ENCODE assay signal across 32 cellular contexts in the genomic region with DNA sequence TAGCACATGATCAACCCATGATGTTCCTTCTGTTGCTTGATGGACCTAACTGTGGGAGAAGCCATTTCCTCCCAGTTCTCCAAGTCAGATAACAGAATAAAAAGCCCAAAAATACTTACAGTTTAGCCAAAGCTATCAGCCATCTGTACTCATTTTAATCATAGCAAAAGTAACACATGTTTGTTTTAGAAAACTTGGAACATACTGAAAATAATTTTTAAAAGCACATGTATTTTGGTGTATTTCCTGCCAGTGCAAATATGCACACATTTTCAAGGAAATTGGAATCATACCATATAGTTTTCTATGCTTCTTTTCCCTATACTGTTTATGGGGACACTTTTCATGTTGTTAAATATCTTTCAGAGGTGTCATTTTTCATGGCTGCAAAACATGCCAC. TPM values are rescaled to one million over a fixed set of nuclear protein-coding genes. Genes with fewer than 3 reads are reported as not detected.
"Had no signal": no experiment of that assay in that cellular context is flagged by ENCODE, and none has a peak within 500 bp of the region (broad histone marks: within the 10 kb centered on the region; RNA-seq: fewer than 3 reads in every experiment).

No MANE protein-coding gene starts in this region.

- H3K36me3 Mint-ChIP-seq: stimulated activated effector memory CD8-positive, alpha-beta T cell treated with anti-CD3 and anti-CD28 coated beads, Interleukin-12 subunit alpha, Interleukin-12 subunit beta, amount 100 ng/mL, for 72 hours; stimulated activated memory B cell treated with anti-CD40 and anti-IgM and Interleukin-4, amounts not matched to agents 10 μg/mL and 1 μg/mL and 100 μg/mL, for 72 hours; stimulated activated naive B cell treated with anti-CD40 and anti-IgM and Interleukin-4, amounts not matched to agents 10 μg/mL and 1 μg/mL and 100 μg/mL, for 72 hours; type B pancreatic cell had no signal

- H3K4me3 Mint-ChIP-seq: stimulated activated effector memory CD8-positive, alpha-beta T cell treated with anti-CD3 and anti-CD28 coated beads, Interleukin-12 subunit alpha, Interleukin-12 subunit beta, amount 100 ng/mL, for 72 hours; stimulated activated memory B cell treated with anti-CD40 and anti-IgM and Interleukin-4, amounts not matched to agents 10 μg/mL and 1 μg/mL and 100 μg/mL, for 72 hours; stimulated activated naive B cell treated with anti-CD40 and anti-IgM and Interleukin-4, amounts not matched to agents 10 μg/mL and 1 μg/mL and 100 μg/mL, for 72 hours; stimulated activated naive CD8-positive, alpha-beta T cell treated with anti-CD3 and anti-CD28 coated beads, Interleukin-15, amount 100 ng/mL, for 72 hours; stimulated activated naive CD8-positive, alpha-beta T cell treated with anti-CD3 and anti-CD28 coated beads, Interleukin-15, Interleukin-2, amounts not matched to agents 100 ng/mL and 50 ng/mL, for 24 hours; type B pancreatic cell had no signal

- H3K27ac ChIP-seq: stomach, suprapubic skin, testis, thoracic aorta, thyroid gland, tibial artery, tibial nerve, transverse colon, upper lobe of left lung, upper lobe of right lung, uterus, vagina had no signal

- H3K9me3 Mint-ChIP-seq: stimulated activated effector memory CD8-positive, alpha-beta T cell treated with anti-CD3 and anti-CD28 coated beads, Interleukin-12 subunit alpha, Interleukin-12 subunit beta, amount 100 ng/mL, for 72 hours; stimulated activated memory B cell treated with anti-CD40 and anti-IgM and Interleukin-4, amounts not matched to agents 10 μg/mL and 1 μg/mL and 100 μg/mL, for 72 hours; stimulated activated naive B cell treated with anti-CD40 and anti-IgM and Interleukin-4, amounts not matched to agents 10 μg/mL and 1 μg/mL and 100 μg/mL, for 72 hours; stimulated activated naive CD8-positive, alpha-beta T cell treated with anti-CD3 and anti-CD28 coated beads, Interleukin-15, amount 100 ng/mL, for 72 hours; stimulated activated naive CD8-positive, alpha-beta T cell treated with anti-CD3 and anti-CD28 coated beads, Interleukin-15, Interleukin-2, amounts not matched to agents 100 ng/mL and 50 ng/mL, for 24 hours; type B pancreatic cell had no signal

- H3K27me3 ChIP-seq: testis, thyroid gland, tibial artery, tibial nerve, upper lobe of left lung, upper lobe of right lung, uterus, vagina had no signal

- H3K4me1 Mint-ChIP-seq: stimulated activated effector memory CD8-positive, alpha-beta T cell treated with anti-CD3 and anti-CD28 coated beads, Interleukin-12 subunit alpha, Interleukin-12 subunit beta, amount 100 ng/mL, for 72 hours; stimulated activated memory B cell treated with anti-CD40 and anti-IgM and Interleukin-4, amounts not matched to agents 10 μg/mL and 1 μg/mL and 100 μg/mL, for 72 hours; stimulated activated naive B cell treated with anti-CD40 and anti-IgM and Interleukin-4, amounts not matched to agents 10 μg/mL and 1 μg/mL and 100 μg/mL, for 72 hours; stimulated activated naive CD8-positive, alpha-beta T cell treated with anti-CD3 and anti-CD28 coated beads, Interleukin-15, amount 100 ng/mL, for 72 hours had no signal

- FAIRE-seq: urothelium cell line had no signal

- H3K9me3 ChIP-seq: stomach, suprapubic skin, testis, thoracic aorta, thyroid gland, tibial artery, tibial nerve, transverse colon, upper lobe of left lung, upper lobe of right lung, uterus, vagina had no signal

- H3K4me3 ChIP-seq: stomach, suprapubic skin, testis, thoracic aorta, thyroid gland, tibial artery, tibial nerve, transverse colon, upper lobe of left lung, upper lobe of right lung, uterus, vagina had no signal

- H3K4me1 ChIP-seq: stomach, suprapubic skin, testis, thyroid gland, tibial artery, tibial nerve, transverse colon, upper lobe of left lung, upper lobe of right lung, uterus, vagina had no signal

- ATAC-seq: stimulated activated effector memory CD8-positive, alpha-beta T cell treated with anti-CD3 and anti-CD28 coated beads, Interleukin-12 subunit alpha, Interleukin-12 subunit beta, amount 100 ng/mL, for 72 hours; stimulated activated memory B cell treated with anti-CD40 and anti-IgM and Interleukin-4, amounts not matched to agents 10 μg/mL and 1 μg/mL and 100 μg/mL, for 72 hours; stimulated activated naive B cell treated with anti-CD40 and anti-IgM and Interleukin-4, amounts not matched to agents 10 μg/mL and 1 μg/mL and 100 μg/mL, for 72 hours; stimulated activated naive CD8-positive, alpha-beta T cell treated with anti-CD3 and anti-CD28 coated beads, Interleukin-15, amount 100 ng/mL, for 72 hours; stimulated activated naive CD8-positive, alpha-beta T cell treated with anti-CD3 and anti-CD28 coated beads, Interleukin-15, Interleukin-2, amounts not matched to agents 100 U/mL and 50 U/mL, for 24 hours; upper lobe of right lung had no signal

- H3K27ac Mint-ChIP-seq: stimulated activated effector memory CD8-positive, alpha-beta T cell treated with anti-CD3 and anti-CD28 coated beads, Interleukin-12 subunit alpha, Interleukin-12 subunit beta, amount 100 ng/mL, for 72 hours; stimulated activated memory B cell treated with anti-CD40 and anti-IgM and Interleukin-4, amounts not matched to agents 10 μg/mL and 1 μg/mL and 100 μg/mL, for 72 hours; stimulated activated naive B cell treated with anti-CD40 and anti-IgM and Interleukin-4, amounts not matched to agents 10 μg/mL and 1 μg/mL and 100 μg/mL, for 72 hours; stimulated activated naive CD8-positive, alpha-beta T cell treated with anti-CD3 and anti-CD28 coated beads, Interleukin-15, amount 100 ng/mL, for 72 hours; stimulated activated naive CD8-positive, alpha-beta T cell treated with anti-CD3 and anti-CD28 coated beads, Interleukin-15, Interleukin-2, amounts not matched to agents 100 ng/mL and 50 ng/mL, for 24 hours; type B pancreatic cell had no signal

- H3K36me3 ChIP-seq: stomach, suprapubic skin, thoracic aorta, thyroid gland, tibial artery, tibial nerve, transverse colon, upper lobe of left lung, upper lobe of right lung, uterus, vagina had no signal

- DNase-seq: stimulated activated CD4-positive, alpha-beta T cell treated with anti-CD3 and anti-CD28 coated beads, Interleukin-2, amount 100 ng/mL, for 48 hours; stimulated activated CD4-positive, alpha-beta T cell treated with anti-CD3 and anti-CD28 coated beads, Interleukin-4, amount 100 ng/mL, for 1 hour; stimulated activated CD4-positive, alpha-beta T cell treated with anti-CD3 and anti-CD28 coated beads, Interleukin-4, amount 100 ng/mL, for 24 hours; stimulated activated CD4-positive, alpha-beta T cell treated with anti-CD3 and anti-CD28 coated beads, Interleukin-4, amount 100 ng/mL, for 4 hours; stimulated activated CD8-positive, alpha-beta memory T cell treated with anti-CD3 and anti-CD28 coated beads, Interleukin-4, amount 100 ng/mL, for 48 hours; stimulated activated naive B cell treated with anti-CD40 and anti-IgM and Interleukin-4, amounts not matched to agents 10 μg/mL and 1 μg/mL and 100 μg/mL, for 72 hours; stimulated activated naive CD4-positive, alpha-beta T cell; stimulated activated naive CD4-positive, alpha-beta T cell treated with Interleukin-2 at 50 U/mL for 16 hours; stimulated activated naive CD8-positive, alpha-beta T cell treated with anti-CD3 and anti-CD28 coated beads, Interleukin-15, amount 100 ng/mL, for 72 hours; stimulated activated naive CD8-positive, alpha-beta T cell treated with anti-CD3 and anti-CD28 coated beads, Interleukin-15, Interleukin-2, amounts not matched to agents 100 U/mL and 50 U/mL, for 24 hours; stomach; substantia nigra; testis; thyroid gland; tibial artery; transverse colon; trophoblast cell; upper lobe of left lung; upper lobe of right lung; uterus had no signal

RNA-seq across cellular contexts. Expression of gene BOD1L2, which starts 51.1 kb away (rescaled TPM):
- total RNA-seq: stomach, suprapubic skin, temporal lobe, thoracic aorta, tibial nerve, transverse colon, upper lobe of left lung, upper lobe of right lung, ureter, urinary bladder, uterus, vagina had no signal
- polyA plus RNA-seq: stomach, urinary bladder had no signal
